In the genomic region with DNA sequence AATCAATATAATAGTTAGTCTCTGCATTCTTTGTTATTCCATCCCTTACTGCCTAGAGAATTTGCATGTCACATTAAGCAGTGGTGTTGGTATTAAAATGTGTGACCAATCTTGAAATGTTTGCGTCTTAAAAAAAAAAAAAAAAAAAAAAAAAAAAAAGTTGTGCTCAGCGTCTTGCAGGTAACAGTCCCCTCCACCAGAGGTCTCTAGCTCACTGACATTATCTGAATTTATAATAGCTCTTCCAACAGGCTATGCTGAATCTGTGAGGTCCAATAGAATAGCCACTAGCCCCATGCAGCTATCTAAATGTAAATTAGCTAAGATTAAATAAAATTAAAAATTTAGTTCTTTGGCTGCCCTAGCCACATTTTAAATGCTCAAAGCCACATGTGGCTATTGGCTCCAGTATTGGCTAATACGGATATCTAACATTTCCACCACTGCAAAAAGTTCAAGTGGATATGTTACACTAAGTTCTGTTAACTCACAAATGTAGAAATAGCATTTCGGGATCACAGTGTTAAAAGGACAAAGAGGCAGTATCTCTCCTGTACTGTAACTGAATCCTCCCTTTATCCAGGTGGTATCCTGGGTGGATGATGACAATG, we compare ENCODE assay signal across 8 cellular contexts. TPM values are rescaled to one million over a fixed set of nuclear protein-coding genes. Genes with fewer than 3 reads are reported as not detected.
DNase-seq lines count a peak whose midpoint lies in the region; ATAC-seq and TF ChIP-seq lines count a peak whose summit lies in the region.

No MANE protein-coding gene starts in this region.

- no peak overlapping the region for H3K4me2 ChIP-seq in Loucy (ENCODE audit: low read depth, low read length, poor library complexity, severe bottlenecking)

- TF ChIP-seq CTCF in AG10803 (conservative IDR thresholded peaks at IDR 0.05; ENCODE audit: low read length) (peak; percentile 90), Loucy (conservative IDR thresholded peaks at IDR 0.05; ENCODE audit: low read length) (peak; percentile 76), Peyer's patch (IDR thresholded peaks at IDR 0.05) (peak in 4 of 6 experiments; percentile 38 to 41 (median 40)), epithelial cell of proximal tubule (conservative IDR thresholded peaks at IDR 0.05; ENCODE audit: low read depth, low read length) (peak; percentile 76), osteocyte (IDR thresholded peaks at IDR 0.05) (peak; percentile 77)

- no peaks in the 10 kb centered on the region for H3K36me3 ChIP-seq in Loucy (ENCODE audit: insufficient read depth, low read length)
- no peaks in the 10 kb centered on the region for H3K36me3 ChIP-seq in Peyer's patch
- H3K36me3 ChIP-seq in effector memory CD4-positive, alpha-beta T cell (ENCODE audit: control insufficient read depth, insufficient read depth, low read length), result no peaks in the 10 kb centered on the region

- no peaks in the 10 kb centered on the region for H3K9me3 ChIP-seq in Loucy (ENCODE audit: insufficient read depth, low read depth, low read length)
- H3K9me3 ChIP-seq in Peyer's patch, result no peaks in the 10 kb centered on the region
- no peaks in the 10 kb centered on the region for H3K9me3 ChIP-seq in effector memory CD4-positive, alpha-beta T cell (ENCODE audit: control insufficient read depth, low read length)

- H3K4me3 ChIP-seq in AG10803 (ENCODE audit: low read length), result no peak overlapping the region
- no peak overlapping the region for H3K4me3 ChIP-seq in Loucy (ENCODE audit: low read length, poor library complexity, severe bottlenecking)
- H3K4me3 ChIP-seq in Peyer's patch, result no peak overlapping the region
- no peak overlapping the region for H3K4me3 ChIP-seq in epithelial cell of proximal tubule (ENCODE audit: low read depth, low read length)
- no peak overlapping the region for H3K4me3 ChIP-seq in effector memory CD4-positive, alpha-beta T cell (ENCODE audit: insufficient read depth, low read depth, low read length, poor library complexity, severe bottlenecking)

- H4K20me1 ChIP-seq in Loucy (ENCODE audit: insufficient read depth, low read length, poor library complexity, severe bottlenecking), result no peaks in the 10 kb centered on the region

- no peaks in the 10 kb centered on the region for H3K36me3 Mint-ChIP-seq in osteocyte (ENCODE audit: unreplicated experiment)
- no peaks in the 10 kb centered on the region for H3K36me3 Mint-ChIP-seq in activated T-helper 1 cell treated with anti-CD3 and anti-CD28 coated beads, Interleukin-12 subunit alpha, Interleukin-12 subunit beta, Interleukin-2, Interleukin-4 antibody, amounts not matched to agents 30 ng/mL and 10 ng/mL and 1 ng/mL, durations not matched to agents 14 hours and 24 hours and 36 hours (ENCODE audit: low read depth)

- H3K27me3 ChIP-seq in Loucy (ENCODE audit: insufficient read depth, low read length, poor library complexity, severe bottlenecking), result no peaks in the 10 kb centered on the region
- no peaks in the 10 kb centered on the region for H3K27me3 ChIP-seq in Peyer's patch
- no peaks in the 10 kb centered on the region for H3K27me3 ChIP-seq in effector memory CD4-positive, alpha-beta T cell (replicated peaks; ENCODE audit: control insufficient read depth, insufficient read depth, low read length, poor library complexity, severe bottlenecking)

- H3K9me3 Mint-ChIP-seq in osteocyte (ENCODE audit: unreplicated experiment), result no peaks in the 10 kb centered on the region
- no peaks in the 10 kb centered on the region for H3K9me3 Mint-ChIP-seq in activated T-helper 1 cell treated with anti-CD3 and anti-CD28 coated beads, Interleukin-12 subunit alpha, Interleukin-12 subunit beta, Interleukin-2, Interleukin-4 antibody, amounts not matched to agents 30 ng/mL and 10 ng/mL and 1 ng/mL, durations not matched to agents 14 hours and 24 hours and 36 hours

- ATAC-seq in GM18505 (IDR thresholded peaks at IDR 0.05; ENCODE audit: unreplicated experiment), result peak; percentile 54

- intact Hi-C loops in activated T-helper 1 cell treated with anti-CD3 and anti-CD28 coated beads, Interleukin-12 subunit alpha, Interleukin-12 subunit beta, Interleukin-2, Interleukin-4 antibody, amounts not matched to agents 30 ng/mL and 10 ng/mL and 1 ng/mL, durations not matched to agents 14 hours and 24 hours and 36 hours (cut with micrococcal nuclease), result loop anchor here (1.0 kb wide), 1 partner anchor 52 kb away; no protein-coding TSS in a partner anchor

- peaks cover 32% of the 10 kb centered on the region for H3K27me3 Mint-ChIP-seq in osteocyte (ENCODE audit: unreplicated experiment)
- H3K27me3 Mint-ChIP-seq in activated T-helper 1 cell treated with anti-CD3 and anti-CD28 coated beads, Interleukin-12 subunit alpha, Interleukin-12 subunit beta, Interleukin-2, Interleukin-4 antibody, amounts not matched to agents 30 ng/mL and 10 ng/mL and 1 ng/mL, durations not matched to agents 14 hours and 24 hours and 36 hours (ENCODE audit: insufficient read depth), result peaks cover 3% of the 10 kb centered on the region

- no peaks in the 10 kb centered on the region for H3K79me2 ChIP-seq in Loucy (ENCODE audit: insufficient read depth, low read length)

- no peaks in the 10 kb centered on the region for H3F3A ChIP-seq in Loucy (ENCODE audit: low read depth)

- no peak overlapping the region for H3K27ac ChIP-seq in Peyer's patch
- H3K27ac ChIP-seq in effector memory CD4-positive, alpha-beta T cell (ENCODE audit: insufficient read depth, low read length, poor library complexity, severe bottlenecking), result no peak overlapping the region

- H3K4me1 ChIP-seq in Loucy (ENCODE audit: insufficient read depth, low read length, poor library complexity, severe bottlenecking) (no peaks in the 10 kb centered on the region), Peyer's patch (no peaks in the 10 kb centered on the region)
- no peaks in the 10 kb centered on the region for H3K4me1 ChIP-seq in effector memory CD4-positive, alpha-beta T cell (ENCODE audit: control insufficient read depth, insufficient read depth, low read length, poor library complexity, severe bottlenecking)

- H3K4me1 Mint-ChIP-seq in osteocyte (ENCODE audit: unreplicated experiment), result no peaks in the 10 kb centered on the region
- no peaks in the 10 kb centered on the region for H3K4me1 Mint-ChIP-seq in activated T-helper 1 cell treated with anti-CD3 and anti-CD28 coated beads, Interleukin-12 subunit alpha, Interleukin-12 subunit beta, Interleukin-2, Interleukin-4 antibody, amounts not matched to agents 30 ng/mL and 10 ng/mL and 1 ng/mL, durations not matched to agents 14 hours and 24 hours and 36 hours (ENCODE audit: low read depth)

- H3K9me2 ChIP-seq in Loucy (replicated peaks; ENCODE audit: low read depth, low read length), result no peaks in the 10 kb centered on the region

- H2AFZ ChIP-seq in Loucy (ENCODE audit: low read length), result peak overlapping the region; percentile 62; the same call in 1 of the 2 replicates

- H3K4me3 Mint-ChIP-seq in osteocyte (ENCODE audit: unreplicated experiment), result no peak overlapping the region
- no peak overlapping the region for H3K4me3 Mint-ChIP-seq in activated T-helper 1 cell treated with anti-CD3 and anti-CD28 coated beads, Interleukin-12 subunit alpha, Interleukin-12 subunit beta, Interleukin-2, Interleukin-4 antibody, amounts not matched to agents 30 ng/mL and 10 ng/mL and 1 ng/mL, durations not matched to agents 14 hours and 24 hours and 36 hours

- DNase-seq in AG10803 (ENCODE audit: low read depth) (peak; percentile 59), Peyer's patch (no peak), epithelial cell of proximal tubule (ENCODE audit: low read depth) (peak; percentile 2), osteocyte (ENCODE audit: extremely low spot score, unreplicated experiment) (no peak)
- no peak for DNase-seq in effector memory CD4-positive, alpha-beta T cell
- no peak for DNase-seq in activated T-helper 1 cell treated with anti-CD3 and anti-CD28 coated beads, Interleukin-12 subunit alpha, Interleukin-12 subunit beta, Interleukin-2, Interleukin-4 antibody, amounts not matched to agents 30 ng/mL and 10 ng/mL and 1 ng/mL, durations not matched to agents 14 hours and 24 hours and 36 hours (ENCODE audit: low spot score)

- TF ChIP-seq POLR2A in GM18505 (IDR thresholded peaks at IDR 0.05; ENCODE audit: borderline replicate concordance, extremely low read depth, insufficient read depth, insufficient read length) (no peak), Peyer's patch (IDR thresholded peaks at IDR 0.05) (no peak)

- no peak overlapping the region for H3K27ac Mint-ChIP-seq in osteocyte (ENCODE audit: unreplicated experiment)
- H3K27ac Mint-ChIP-seq in activated T-helper 1 cell treated with anti-CD3 and anti-CD28 coated beads, Interleukin-12 subunit alpha, Interleukin-12 subunit beta, Interleukin-2, Interleukin-4 antibody, amounts not matched to agents 30 ng/mL and 10 ng/mL and 1 ng/mL, durations not matched to agents 14 hours and 24 hours and 36 hours, result no peak overlapping the region

- no peak overlapping the region for H3K9ac ChIP-seq in Loucy (ENCODE audit: low read depth, low read length, poor library complexity, severe bottlenecking)

RNA-seq across cellular contexts. Expression of gene NKX2-8, which starts 28.7 kb away (rescaled TPM):
- total RNA-seq in Peyer's patch, result not detected
- total RNA-seq in epithelial cell of proximal tubule, result not detected in 2 replicates
- total RNA-seq in osteocyte, result not detected in 2 replicates
- total RNA-seq in activated T-helper 1 cell treated with anti-CD3 and anti-CD28 coated beads, Interleukin-12 subunit alpha, Interleukin-12 subunit beta, Interleukin-2, Interleukin-4 antibody, amounts not matched to agents 30 ng/mL and 10 ng/mL and 1 ng/mL, durations not matched to agents 14 hours and 24 hours and 36 hours, result not detected in 2 replicates

RNA-seq across cellular contexts. Expression of gene NKX2-1, which starts 33.7 kb away (rescaled TPM):
- not detected for total RNA-seq in Peyer's patch
- total RNA-seq in epithelial cell of proximal tubule, result not detected in 2 replicates
- total RNA-seq in osteocyte, result not detected in 2 replicates
- not detected in 2 replicates for total RNA-seq in activated T-helper 1 cell treated with anti-CD3 and anti-CD28 coated beads, Interleukin-12 subunit alpha, Interleukin-12 subunit beta, Interleukin-2, Interleukin-4 antibody, amounts not matched to agents 30 ng/mL and 10 ng/mL and 1 ng/mL, durations not matched to agents 14 hours and 24 hours and 36 hours

Comparison
In these comparisons a context has a peak if more than half of its experiments do, and no peak if none do; other contexts are left out.
1. DNase-seq: peak in AG10803 (single experiment) and epithelial cell of proximal tubule (single experiment); none in Peyer's patch (0 of 3), osteocyte (single experiment), effector memory CD4-positive, alpha-beta T cell (0 of 3) and activated T-helper 1 cell treated with anti-CD3 and anti-CD28 coated beads, Interleukin-12 subunit alpha, Interleukin-12 subunit beta, Interleukin-2, Interleukin-4 antibody, amounts not matched to agents 30 ng/mL and 10 ng/mL and 1 ng/mL, durations not matched to agents 14 hours and 24 hours and 36 hours (single experiment).
2. CTCF ChIP-seq: peak in every context shown above with its lines; median percentile 90 in AG10803; 77 in osteocyte; 76 in Loucy; 76 in epithelial cell of proximal tubule; 40 in Peyer's patch.